In the genomic region with DNA sequence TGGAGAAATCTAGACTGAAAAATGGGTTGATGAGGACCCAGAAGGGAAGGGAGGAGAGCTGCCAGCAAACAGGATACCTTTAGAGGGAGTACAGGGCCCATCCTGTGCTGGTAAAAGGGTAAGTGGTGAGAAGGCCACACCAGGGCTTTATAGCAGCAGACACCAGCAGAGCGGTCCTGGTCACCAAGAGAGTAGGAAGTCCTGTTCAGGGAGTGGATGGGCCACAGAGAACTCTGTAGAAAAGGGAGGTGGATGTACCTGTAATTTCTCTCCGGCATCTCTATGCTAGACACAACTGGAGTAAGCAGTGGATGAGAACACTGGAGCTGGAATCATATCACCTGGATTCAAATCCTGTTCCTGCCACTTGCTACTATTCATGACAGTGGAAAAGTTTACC, we compare ENCODE assay signal across 1 cellular context.
TF ChIP-seq lines count a peak whose summit lies in the region.

No MANE protein-coding gene starts in this region.

TF ChIP-seq in neural cell, 6 proteins besides CTCF, POLR2A, EP300 and RAD21:
- TF ChIP-seq, protein P1, sequence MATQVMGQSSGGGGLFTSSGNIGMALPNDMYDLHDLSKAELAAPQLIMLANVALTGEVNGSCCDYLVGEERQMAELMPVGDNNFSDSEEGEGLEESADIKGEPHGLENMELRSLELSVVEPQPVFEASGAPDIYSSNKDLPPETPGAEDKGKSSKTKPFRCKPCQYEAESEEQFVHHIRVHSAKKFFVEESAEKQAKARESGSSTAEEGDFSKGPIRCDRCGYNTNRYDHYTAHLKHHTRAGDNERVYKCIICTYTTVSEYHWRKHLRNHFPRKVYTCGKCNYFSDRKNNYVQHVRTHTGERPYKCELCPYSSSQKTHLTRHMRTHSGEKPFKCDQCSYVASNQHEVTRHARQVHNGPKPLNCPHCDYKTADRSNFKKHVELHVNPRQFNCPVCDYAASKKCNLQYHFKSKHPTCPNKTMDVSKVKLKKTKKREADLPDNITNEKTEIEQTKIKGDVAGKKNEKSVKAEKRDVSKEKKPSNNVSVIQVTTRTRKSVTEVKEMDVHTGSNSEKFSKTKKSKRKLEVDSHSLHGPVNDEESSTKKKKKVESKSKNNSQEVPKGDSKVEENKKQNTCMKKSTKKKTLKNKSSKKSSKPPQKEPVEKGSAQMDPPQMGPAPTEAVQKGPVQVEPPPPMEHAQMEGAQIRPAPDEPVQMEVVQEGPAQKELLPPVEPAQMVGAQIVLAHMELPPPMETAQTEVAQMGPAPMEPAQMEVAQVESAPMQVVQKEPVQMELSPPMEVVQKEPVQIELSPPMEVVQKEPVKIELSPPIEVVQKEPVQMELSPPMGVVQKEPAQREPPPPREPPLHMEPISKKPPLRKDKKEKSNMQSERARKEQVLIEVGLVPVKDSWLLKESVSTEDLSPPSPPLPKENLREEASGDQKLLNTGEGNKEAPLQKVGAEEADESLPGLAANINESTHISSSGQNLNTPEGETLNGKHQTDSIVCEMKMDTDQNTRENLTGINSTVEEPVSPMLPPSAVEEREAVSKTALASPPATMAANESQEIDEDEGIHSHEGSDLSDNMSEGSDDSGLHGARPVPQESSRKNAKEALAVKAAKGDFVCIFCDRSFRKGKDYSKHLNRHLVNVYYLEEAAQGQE (IDR thresholded peaks at IDR 0.05; ENCODE audit: borderline replicate concordance): no peak
- TF ChIP-seq EZH2 (IDR thresholded peaks at IDR 0.05; ENCODE audit: borderline replicate concordance, insufficient read depth, low read length, poor library complexity, severe bottlenecking): no peak
